ENCODE assay signal across 20 cellular contexts in the genomic region with DNA sequence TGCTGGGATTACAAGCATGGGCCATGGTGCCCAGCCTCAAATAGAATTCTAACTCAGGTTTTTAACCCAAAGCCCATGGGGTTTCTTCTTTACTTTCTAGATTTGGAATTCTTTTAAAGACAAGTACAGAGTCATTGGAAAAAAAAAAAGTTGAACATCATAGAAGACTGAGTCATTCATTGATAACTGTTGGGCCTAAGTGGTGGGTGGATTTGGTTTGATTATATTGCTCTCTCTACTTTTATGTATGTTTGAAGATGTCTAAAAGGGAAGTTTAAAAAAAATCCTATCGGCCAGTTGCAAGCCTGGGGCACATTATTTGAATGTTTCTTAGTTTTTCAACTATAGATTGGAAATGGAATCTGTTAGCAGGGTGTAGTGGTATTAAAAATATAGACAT.
"Had no signal": no experiment of that assay in that cellular context is flagged by ENCODE, and none has a peak within 500 bp of the region (broad histone marks: within the 10 kb centered on the region; RNA-seq: fewer than 3 reads in every experiment).

No MANE protein-coding gene starts in this region.

- H3K4me3 Mint-ChIP-seq: activated CD4-positive, alpha-beta memory T cell treated with anti-CD3 and anti-CD28 coated beads for 36 hours; central memory CD8-positive, alpha-beta T cell; natural killer cell; T-cell; T-helper 2 cell treated with Interferon-gamma antibody and Interleukin-4, amounts not matched to agents 5 μg/mL and 100 μg/mL, for 36 hours had no signal

- H3K36me3 Mint-ChIP-seq: activated CD4-positive, alpha-beta memory T cell treated with anti-CD3 and anti-CD28 coated beads for 36 hours; natural killer cell had no signal

- H3K9me3 ChIP-seq: gastrocnemius medialis, pancreas, psoas muscle, right atrium auricular region, spleen, tibial nerve had no signal

- H3K27ac ChIP-seq: gastrocnemius medialis, pancreas, psoas muscle, right atrium auricular region, spleen, tibial nerve had no signal

- H3K27ac Mint-ChIP-seq: activated CD4-positive, alpha-beta memory T cell treated with anti-CD3 and anti-CD28 coated beads for 36 hours; natural killer cell; T-helper 2 cell treated with Interferon-gamma antibody and Interleukin-4, amounts not matched to agents 5 μg/mL and 100 μg/mL, for 36 hours had no signal

- ATAC-seq: esophagus mucosa, gastrocnemius medialis, left ventricle myocardium superior, natural killer cell, pancreas, psoas muscle, SK-N-SH treated with all-trans-retinoic acid at 6 μM for 48 hours, T-cell had no signal

- H3K9me3 Mint-ChIP-seq: activated CD4-positive, alpha-beta memory T cell treated with anti-CD3 and anti-CD28 coated beads for 36 hours; central memory CD8-positive, alpha-beta T cell; natural killer cell; T-cell; T-helper 2 cell treated with Interferon-gamma antibody and Interleukin-4, amounts not matched to agents 5 μg/mL and 100 μg/mL, for 36 hours had no signal

- H3K4me3 ChIP-seq: gastrocnemius medialis, pancreas, psoas muscle, right atrium auricular region, spleen, tibial nerve had no signal

- DNase-seq: activated CD4-positive, alpha-beta memory T cell treated with anti-CD3 and anti-CD28 coated beads for 36 hours; activated naive CD4-positive, alpha-beta T cell treated with Interleukin-2 at 50 U/mL for 16 hours; effector memory CD4-positive, alpha-beta T cell; gastrocnemius medialis; head of caudate nucleus; left ventricle myocardium superior; midbrain; natural killer cell; pancreas; psoas muscle; spleen; stimulated activated CD4-positive, alpha-beta T cell treated with anti-CD3 and anti-CD28 coated beads, Interleukin-4, amount 100 ng/mL, for 1 hour; stimulated activated naive CD4-positive, alpha-beta T cell treated with Interleukin-2 at 50 U/mL for 16 hours; T-cell had no signal

- H3K27me3 Mint-ChIP-seq: activated CD4-positive, alpha-beta memory T cell treated with anti-CD3 and anti-CD28 coated beads for 36 hours; central memory CD8-positive, alpha-beta T cell; T-cell had no signal

- H3K27me3 ChIP-seq: gastrocnemius medialis, pancreas, right atrium auricular region, spleen, tibial nerve had no signal

- H3K36me3 ChIP-seq: gastrocnemius medialis, pancreas, right atrium auricular region, spleen had no signal

- H3K4me1 ChIP-seq: psoas muscle, right atrium auricular region had no signal
